In genomic region chr6:35972471-35972985, GRCh38 we compare ENCODE assay signal across 13 cellular contexts. TPM values are rescaled to one million over a fixed set of nuclear protein-coding genes. Genes with fewer than 3 reads are reported as not detected.
DNase-seq lines count a peak whose midpoint lies in the region; ATAC-seq, FAIRE-seq and TF ChIP-seq lines count a peak whose summit lies in the region.
"Had no signal": no experiment of that assay in that cellular context is flagged by ENCODE, and none has a peak within 500 bp of the region (broad histone marks: within the 10 kb centered on the region; RNA-seq: fewer than 3 reads in every experiment).

No MANE protein-coding gene starts in this region.

- TF ChIP-seq CTCF in AG04450 (IDR thresholded peaks at IDR 0.05; ENCODE audit: low read depth, low read length), result peak; percentile 19; the same call in 1 of the 2 replicates
- TF ChIP-seq CTCF in HFFc6 (IDR thresholded peaks at IDR 0.05), result 0 out of 2 replicates have a peak, but pooled peaks have one; percentile 6
- peak; percentile 18 to 29 (median 21); a peak in 2 of 6 replicates for TF ChIP-seq CTCF in K562 (IDR thresholded peaks at IDR 0.05 in 2 of 3, conservative IDR thresholded peaks at IDR 0.05 in 1 of 3; ENCODE audit: insufficient read depth in 2 of 3, low read depth in 1 of 3, low read length in 3 of 3)
- no peak for TF ChIP-seq CTCF in liver (IDR thresholded peaks at IDR 0.05; ENCODE audit: low read depth, low read length, missing input control)

- no peak for TF ChIP-seq EP300 in K562 (IDR thresholded peaks at IDR 0.05; ENCODE audit: low read length)

- H3K4me2 ChIP-seq in K562 (ENCODE audit: insufficient read depth, low read length), result no peak overlapping the region
- H3K4me2 ChIP-seq: BLaER1 treated with 17β-estradiol and CSF1 and Interleukin-3, amounts not matched to agents 10 nM and 100 nM had no signal

- H3K4me1 Mint-ChIP-seq in HFFc6 (ENCODE audit: low read depth), result peaks cover 12% of the 10 kb centered on the region

- H3K36me3 ChIP-seq in K562 (ENCODE audit: control insufficient read depth, insufficient read depth, low read length), result no peaks in the 10 kb centered on the region
- H3K36me3 ChIP-seq in liver (ENCODE audit: control insufficient read depth in 4 of 4, insufficient read depth in 3 of 4, low read depth in 1 of 4, low read length in 3 of 4), result no peaks in the 10 kb centered on the region
- H3K36me3 ChIP-seq: BLaER1 treated with 17β-estradiol and CSF1 and Interleukin-3, amounts not matched to agents 10 nM and 100 nM; uterus had no signal

- 64% methylated on average over 4 of the region's 4 CpGs for WGBS in K562 (ENCODE audit: insufficient coverage, low coverage, missing lambda C conversion rate)
- 65% methylated on average over 4 of the region's 4 CpGs for WGBS in liver

- peaks cover 8 to 11% of the 10 kb centered on the region in 2 experiments for H3K4me1 ChIP-seq in K562 (replicated peaks in 1 of 2; ENCODE audit: control insufficient read depth in 2 of 2, insufficient read depth in 2 of 2, low read length in 2 of 2)
- peaks cover 8 to 18% (median 10%) of the 10 kb centered on the region in 4 donors for H3K4me1 ChIP-seq in liver (ENCODE audit: control insufficient read depth in 4 of 4, insufficient read depth in 4 of 4, low read length in 3 of 4)
- H3K4me1 ChIP-seq: uterus had no signal

- in situ Hi-C loops in K562 (cut with MboI), result no loop called here

- H3K4me3 ChIP-seq in AG04450 (ENCODE audit: low read depth, low read length) (no peak overlapping the region), K562 (no peak overlapping the region), liver (ENCODE audit: low read depth in 1 of 3, low read length in 3 of 3) (no peak overlapping the region)
- H3K4me3 ChIP-seq: BLaER1 treated with 17β-estradiol and CSF1 and Interleukin-3, amounts not matched to agents 10 nM and 100 nM; uterus had no signal

- BruUV-seq in K562 (replicated peaks; lab: Mats Ljungman, UMichigan), result no TSS peak

- H4K20me1 ChIP-seq in K562 (replicated peaks; ENCODE audit: control insufficient read depth, insufficient read depth, low read length), result no peaks in the 10 kb centered on the region
- H4K20me1 ChIP-seq: BLaER1 treated with 17β-estradiol and CSF1 and Interleukin-3, amounts not matched to agents 10 nM and 100 nM had no signal

- no peak overlapping the region for H3K4me3 Mint-ChIP-seq in HFFc6

- TF ChIP-seq RAD21 in K562 (CRISPR knock-in tag; conservative IDR thresholded peaks at IDR 0.05 in 1 of 2, IDR thresholded peaks at IDR 0.05 in 1 of 2) (no peak), liver (IDR thresholded peaks at IDR 0.05) (no peak)

- H3K9me3 ChIP-seq in AG04450 (ENCODE audit: control insufficient read depth, insufficient read depth, low read length), result no peaks in the 10 kb centered on the region
- H3K9me3 ChIP-seq in K562 (replicated peaks; ENCODE audit: control insufficient read depth, insufficient read depth, low read depth, low read length), result no peaks in the 10 kb centered on the region
- no peaks in the 10 kb centered on the region for H3K9me3 ChIP-seq in liver (ENCODE audit: control insufficient read depth in 4 of 4, low read length in 3 of 4)
- H3K9me3 ChIP-seq: BLaER1 treated with 17β-estradiol and CSF1 and Interleukin-3, amounts not matched to agents 10 nM and 100 nM; uterus had no signal

- POLR2A ChIA-PET in AG04450 (lab: Yijun Ruan, JAX) (no interaction called here), K562 (lab: Yijun Ruan, JAX) (interaction anchor here (1.1 to 1.2 kb wide), 2 partner anchors 12 to 14 kb away, joined by 3 read pairs; no protein-coding TSS in a partner anchor)

- no peaks in the 10 kb centered on the region for H3K36me3 Mint-ChIP-seq in HFFc6 (ENCODE audit: low read depth)

- no peaks in the 10 kb centered on the region for H3K9me3 Mint-ChIP-seq in HFFc6

- FAIRE-seq in K562 (lab: Jason Lieb, UNC) (no peak), GM12892 (lab: Jason Lieb, UNC) (no peak)
- FAIRE-seq: GM19239 had no signal

- no peaks in the 10 kb centered on the region for H3K79me2 ChIP-seq in K562 (ENCODE audit: control insufficient read depth, insufficient read depth, low read length)

- CTCF ChIA-PET in AG04450 (lab: Charles Lee), result no interaction called here
- CTCF ChIA-PET in K562 (lab: Yijun Ruan, JAX; ENCODE audit: low intra/inter-chr PET ratio), result no interaction called here

- H3K9ac ChIP-seq in K562 (ENCODE audit: insufficient read depth in 1 of 2, low read depth in 2 of 2, low read length in 2 of 2) (no peak overlapping the region), liver (ENCODE audit: low read depth in 1 of 2, low read length in 2 of 2) (no peak overlapping the region)
- H3K9ac ChIP-seq: BLaER1 treated with 17β-estradiol and CSF1 and Interleukin-3, amounts not matched to agents 10 nM and 100 nM had no signal

- TF ChIP-seq POLR2A in K562 (conservative IDR thresholded peaks at IDR 0.05) (no peak), GM12892 (IDR thresholded peaks at IDR 0.05; ENCODE audit: low read depth, low read length) (no peak)

- H2AFZ ChIP-seq in K562 (ENCODE audit: low read depth, low read length), result 0 out of 2 replicates have a peak overlapping the region, but pooled peaks have one; percentile 64

- H3K27ac ChIP-seq in AG04450 (ENCODE audit: low read depth, low read length), result no peak overlapping the region
- no peak overlapping the region for H3K27ac ChIP-seq in K562 (ENCODE audit: extremely low read depth, low read depth, low read length)
- no peak overlapping the region for H3K27ac ChIP-seq in liver (ENCODE audit: low read depth in 1 of 2, low read length in 2 of 2)
- H3K27ac ChIP-seq: BLaER1 treated with 17β-estradiol and CSF1 and Interleukin-3, amounts not matched to agents 10 nM and 100 nM; uterus had no signal

- no peak for DNase-seq in AG04450 (ENCODE audit: low read depth, low spot score)
- DNase-seq in HFFc6, result no peak
- DNase-seq in K562 (ENCODE audit: extremely low read depth in 1 of 4, low spot score in 3 of 4), result peak in 2 of 4 experiments; percentile 25 to 40
- DNase-seq in NCI-H2171 (lab: John Stamatoyannopoulos, UW), result no peak
- DNase-seq in GM12892 (ENCODE audit: insufficient read length), result no peak
- no peak for DNase-seq in NOMO-1 treated with DMSO at 0.1 percent for 48 hours (lab: John Stamatoyannopoulos, UW; ENCODE audit: unreplicated experiment)
- no peak for DNase-seq in activated gamma-delta T cell (lab: John Stamatoyannopoulos, UW)
- DNase-seq: KBM-7, kidney glomerular epithelial cell, uterus had no signal

- ATAC-seq in K562, result peak; percentile 80

- H3K27ac Mint-ChIP-seq in HFFc6, result no peak overlapping the region

- peaks cover 3% of the 10 kb centered on the region for H3K27me3 Mint-ChIP-seq in HFFc6 (ENCODE audit: insufficient read depth)

- intact Hi-C loops in K562 (cut with micrococcal nuclease), result no loop called here

- H3K9me1 ChIP-seq in K562 (ENCODE audit: control insufficient read depth, insufficient read depth, low read length), result no peaks in the 10 kb centered on the region

- H3K27me3 ChIP-seq in AG04450 (ENCODE audit: control insufficient read depth, insufficient read depth, low read length) (no peaks in the 10 kb centered on the region), K562 (ENCODE audit: control insufficient read depth in 2 of 2, insufficient read depth in 2 of 2, low read length in 2 of 2) (no peaks in the 10 kb centered on the region; a peak in 1 of 5 replicates), liver (ENCODE audit: control insufficient read depth in 4 of 4, insufficient read depth in 4 of 4, low read length in 3 of 4) (no peaks in the 10 kb centered on the region)
- H3K27me3 ChIP-seq: BLaER1 treated with 17β-estradiol and CSF1 and Interleukin-3, amounts not matched to agents 10 nM and 100 nM; uterus had no signal

RNA-seq across cellular contexts. Expression of gene SRPK1, which starts 51.6 kb away (rescaled TPM):
- polyA plus RNA-seq in AG04450 (2011; rRNA removed) (27.8 and 41.6 TPM in 2 replicates), K562 (2011; rRNA removed) (95.8 and 140 TPM in 2 replicates), K562 (2014; fragmentation: Illumina TruSeq; extraction: Trizol) (134 and 167 TPM in 2 replicates), K562 (2014; fragmentation: Nextera tagmentation; extraction: Ambion mirVana) (100 to 1,000 TPM in 1 of 2 experiments, 10 to 100 TPM in 1; 99.6 to 164 TPM), K562 (2014; rRNA removed) (116 and 135 TPM in 2 replicates), liver (10 to 100 TPM; 11.9 to 27.2 TPM)
- polyA minus RNA-seq in AG04450 (2011; rRNA and poly(A)+ RNA removed), result 39.2 and 50.6 TPM in 2 replicates
- total RNA-seq in HFFc6 (2021; fragmentation: NEBNext Ultra II Directional; extraction: Animal tissue kit (Norgen Biotek cat#: 25700)), result 10 to 100 TPM; 45.9 to 55.2 (median 48.3) TPM
- 323 and 660 TPM in 2 replicates for total RNA-seq in K562 (2011; cell fraction: chromatin; rRNA removed; ENCODE audit: low replicate concordance)
- total RNA-seq in K562 (2011; cell fraction: nucleolus; rRNA removed), result 230 and 256 TPM in 2 replicates
- 346 and 443 TPM in 2 replicates for total RNA-seq in K562 (2011; cell fraction: nucleoplasm; rRNA removed)
- total RNA-seq in K562 (2014; rRNA removed) (150 and 159 TPM in 2 replicates), K562 (2014; rRNA removed; fragmentation: Illumina TruSeq; extraction: Trizol) (185 and 195 TPM in 2 replicates), K562 (2015; rRNA removed; fragmentation: Illumina TruSeq; extraction: Trizol) (164 and 183 TPM in 2 replicates), K562 (2021) (155 and 160 TPM in 2 replicates), liver (10 to 100 TPM; 38.7 to 41.2 TPM)
- 30.0 and 51.6 TPM in 2 replicates for polyA plus RNA-seq in K562 (2011; cell fraction: cytosol; rRNA removed)
- polyA plus RNA-seq in K562 (2011; cell fraction: nucleus; rRNA removed), result 78.7 and 90.6 TPM in 2 replicates
- polyA plus RNA-seq in K562 (2012), result 49.0 and 82.7 TPM in 2 replicates
- 308 and 311 TPM in 2 replicates for polyA minus RNA-seq in K562 (2011; rRNA and poly(A)+ RNA removed)
- 93.0 and 108 TPM in 2 replicates for polyA minus RNA-seq in K562 (2011; cell fraction: cytosol; rRNA and poly(A)+ RNA removed)
- polyA minus RNA-seq in K562 (2011; cell fraction: nucleus; rRNA and poly(A)+ RNA removed), result 135 and 201 TPM in 2 replicates
- polyA plus RNA-seq in GM12892 (2012; ENCODE audit: missing spikeins), result 49.8 TPM

RNA-seq across cellular contexts. Expression of gene SLC26A8, which starts 51.9 kb away (rescaled TPM):
- polyA plus RNA-seq in AG04450 (2011; rRNA removed), result not detected in 2 replicates
- polyA minus RNA-seq in AG04450 (2011; rRNA and poly(A)+ RNA removed), result not detected in 2 replicates
- not detected for total RNA-seq in HFFc6 (2021; fragmentation: NEBNext Ultra II Directional; extraction: Animal tissue kit (Norgen Biotek cat#: 25700))
- total RNA-seq in K562 (2011; cell fraction: chromatin; rRNA removed; ENCODE audit: low replicate concordance), result not detected in 2 replicates
- not detected in 2 replicates for total RNA-seq in K562 (2011; cell fraction: nucleolus; rRNA removed)
- total RNA-seq in K562 (2011; cell fraction: nucleoplasm; rRNA removed), result not detected in 2 replicates
- not detected in 2 replicates for total RNA-seq in K562 (2014; rRNA removed)
- not detected in 2 replicates for total RNA-seq in K562 (2014; rRNA removed; fragmentation: Illumina TruSeq; extraction: Trizol)
- total RNA-seq in K562 (2015; rRNA removed; fragmentation: Illumina TruSeq; extraction: Trizol), result not detected in 2 replicates
- total RNA-seq in K562 (2021), result not detected in 2 replicates
- not detected in 2 replicates for polyA plus RNA-seq in K562 (2011; rRNA removed)
- not detected in 2 replicates for polyA plus RNA-seq in K562 (2011; cell fraction: cytosol; rRNA removed)
- polyA plus RNA-seq in K562 (2011; cell fraction: nucleus; rRNA removed), result not detected in 2 replicates
- polyA plus RNA-seq in K562 (2012), result not detected in 2 replicates
- polyA plus RNA-seq in K562 (2014; fragmentation: Illumina TruSeq; extraction: Trizol), result not detected in 2 replicates
- polyA plus RNA-seq in K562 (2014; fragmentation: Nextera tagmentation; extraction: Ambion mirVana), result not detected
- polyA plus RNA-seq in K562 (2014; rRNA removed), result not detected in 2 replicates
- not detected in 2 replicates for polyA minus RNA-seq in K562 (2011; rRNA and poly(A)+ RNA removed)
- not detected in 2 replicates for polyA minus RNA-seq in K562 (2011; cell fraction: cytosol; rRNA and poly(A)+ RNA removed)
- not detected in 2 replicates for polyA minus RNA-seq in K562 (2011; cell fraction: nucleus; rRNA and poly(A)+ RNA removed)
- under 1 TPM; 0.09 to 0.33 TPM for total RNA-seq in liver
- polyA plus RNA-seq in liver, result under 1 TPM; 0.03 to 0.26 TPM
- not detected for polyA plus RNA-seq in GM12892 (2012; ENCODE audit: missing spikeins)

RNA-seq across cellular contexts. Expression of gene MAPK14, which starts 55.1 kb away (rescaled TPM):
- polyA plus RNA-seq in AG04450 (2011; rRNA removed), result 50.2 and 55.7 TPM in 2 replicates
- 54.8 and 65.6 TPM in 2 replicates for polyA minus RNA-seq in AG04450 (2011; rRNA and poly(A)+ RNA removed)
- 10 to 100 TPM; 34.1 to 40.4 (median 37.1) TPM for total RNA-seq in HFFc6 (2021; fragmentation: NEBNext Ultra II Directional; extraction: Animal tissue kit (Norgen Biotek cat#: 25700))
- 97.7 and 174 TPM in 2 replicates for total RNA-seq in K562 (2011; cell fraction: chromatin; rRNA removed; ENCODE audit: low replicate concordance)
- total RNA-seq in K562 (2011; cell fraction: nucleolus; rRNA removed), result 48.2 and 54.3 TPM in 2 replicates
- 120 and 207 TPM in 2 replicates for total RNA-seq in K562 (2011; cell fraction: nucleoplasm; rRNA removed)
- total RNA-seq in K562 (2014; rRNA removed), result 27.8 and 34.0 TPM in 2 replicates
- 41.5 and 42.5 TPM in 2 replicates for total RNA-seq in K562 (2014; rRNA removed; fragmentation: Illumina TruSeq; extraction: Trizol)
- total RNA-seq in K562 (2015; rRNA removed; fragmentation: Illumina TruSeq; extraction: Trizol), result 41.9 and 44.9 TPM in 2 replicates
- 37.2 and 45.4 TPM in 2 replicates for total RNA-seq in K562 (2021)
- 57.9 and 62.7 TPM in 2 replicates for polyA plus RNA-seq in K562 (2011; rRNA removed)
- 22.2 and 39.3 TPM in 2 replicates for polyA plus RNA-seq in K562 (2011; cell fraction: cytosol; rRNA removed)
- 44.9 and 53.3 TPM in 2 replicates for polyA plus RNA-seq in K562 (2011; cell fraction: nucleus; rRNA removed)
- 28.4 and 30.6 TPM in 2 replicates for polyA plus RNA-seq in K562 (2012)
- 31.3 and 35.5 TPM in 2 replicates for polyA plus RNA-seq in K562 (2014; fragmentation: Illumina TruSeq; extraction: Trizol)
- 10 to 100 TPM in 1 of 2 experiments, 1 to 10 TPM in 1; 8.8 to 11.8 TPM for polyA plus RNA-seq in K562 (2014; fragmentation: Nextera tagmentation; extraction: Ambion mirVana)
- 30.1 and 32.7 TPM in 2 replicates for polyA plus RNA-seq in K562 (2014; rRNA removed)
- 102 and 107 TPM in 2 replicates for polyA minus RNA-seq in K562 (2011; rRNA and poly(A)+ RNA removed)
- polyA minus RNA-seq in K562 (2011; cell fraction: cytosol; rRNA and poly(A)+ RNA removed), result 25.3 and 39.2 TPM in 2 replicates
- polyA minus RNA-seq in K562 (2011; cell fraction: nucleus; rRNA and poly(A)+ RNA removed), result 51.0 and 75.9 TPM in 2 replicates
- total RNA-seq in liver, result 10 to 100 TPM; 51.0 to 82.7 TPM
- 10 to 100 TPM; 16.9 to 20.9 TPM for polyA plus RNA-seq in liver
- polyA plus RNA-seq in GM12892 (2012; ENCODE audit: missing spikeins), result 27.3 TPM
